1 cellular context compared by ENCODE assay signal in the genomic region with DNA sequence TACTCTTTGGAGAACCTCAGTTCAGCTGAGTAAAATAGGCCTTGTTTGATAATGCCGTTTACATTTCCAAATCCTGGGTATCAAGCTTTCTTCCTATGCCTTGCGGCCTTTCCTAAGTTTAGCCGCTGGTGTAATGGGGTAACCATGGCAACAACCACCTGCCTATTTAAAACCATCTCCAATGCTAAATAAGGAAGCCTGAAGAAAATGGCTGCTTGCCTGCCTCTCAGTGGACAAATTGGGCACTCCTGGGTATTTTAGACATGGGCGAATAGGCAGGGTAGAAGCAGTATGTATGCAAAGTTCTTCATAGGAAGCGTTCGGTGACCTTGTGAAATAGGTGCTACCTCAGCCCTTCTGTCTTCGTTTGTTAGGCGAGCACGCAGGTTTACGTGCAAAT.
TF ChIP-seq lines count a peak whose summit lies in the region.

No MANE protein-coding gene starts in this region.

TF ChIP-seq in GM23338, 12 proteins besides CTCF, POLR2A, EP300 and RAD21 (continued from another document):
- TF ChIP-seq, protein P1, sequence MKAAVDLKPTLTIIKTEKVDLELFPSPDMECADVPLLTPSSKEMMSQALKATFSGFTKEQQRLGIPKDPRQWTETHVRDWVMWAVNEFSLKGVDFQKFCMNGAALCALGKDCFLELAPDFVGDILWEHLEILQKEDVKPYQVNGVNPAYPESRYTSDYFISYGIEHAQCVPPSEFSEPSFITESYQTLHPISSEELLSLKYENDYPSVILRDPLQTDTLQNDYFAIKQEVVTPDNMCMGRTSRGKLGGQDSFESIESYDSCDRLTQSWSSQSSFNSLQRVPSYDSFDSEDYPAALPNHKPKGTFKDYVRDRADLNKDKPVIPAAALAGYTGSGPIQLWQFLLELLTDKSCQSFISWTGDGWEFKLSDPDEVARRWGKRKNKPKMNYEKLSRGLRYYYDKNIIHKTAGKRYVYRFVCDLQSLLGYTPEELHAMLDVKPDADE (IDR thresholded peaks at IDR 0.05) = no peak
- TF ChIP-seq ZNF114 (CRISPR knock-in tag; IDR thresholded peaks at IDR 0.05) = no peak
- TF ChIP-seq, protein P2, sequence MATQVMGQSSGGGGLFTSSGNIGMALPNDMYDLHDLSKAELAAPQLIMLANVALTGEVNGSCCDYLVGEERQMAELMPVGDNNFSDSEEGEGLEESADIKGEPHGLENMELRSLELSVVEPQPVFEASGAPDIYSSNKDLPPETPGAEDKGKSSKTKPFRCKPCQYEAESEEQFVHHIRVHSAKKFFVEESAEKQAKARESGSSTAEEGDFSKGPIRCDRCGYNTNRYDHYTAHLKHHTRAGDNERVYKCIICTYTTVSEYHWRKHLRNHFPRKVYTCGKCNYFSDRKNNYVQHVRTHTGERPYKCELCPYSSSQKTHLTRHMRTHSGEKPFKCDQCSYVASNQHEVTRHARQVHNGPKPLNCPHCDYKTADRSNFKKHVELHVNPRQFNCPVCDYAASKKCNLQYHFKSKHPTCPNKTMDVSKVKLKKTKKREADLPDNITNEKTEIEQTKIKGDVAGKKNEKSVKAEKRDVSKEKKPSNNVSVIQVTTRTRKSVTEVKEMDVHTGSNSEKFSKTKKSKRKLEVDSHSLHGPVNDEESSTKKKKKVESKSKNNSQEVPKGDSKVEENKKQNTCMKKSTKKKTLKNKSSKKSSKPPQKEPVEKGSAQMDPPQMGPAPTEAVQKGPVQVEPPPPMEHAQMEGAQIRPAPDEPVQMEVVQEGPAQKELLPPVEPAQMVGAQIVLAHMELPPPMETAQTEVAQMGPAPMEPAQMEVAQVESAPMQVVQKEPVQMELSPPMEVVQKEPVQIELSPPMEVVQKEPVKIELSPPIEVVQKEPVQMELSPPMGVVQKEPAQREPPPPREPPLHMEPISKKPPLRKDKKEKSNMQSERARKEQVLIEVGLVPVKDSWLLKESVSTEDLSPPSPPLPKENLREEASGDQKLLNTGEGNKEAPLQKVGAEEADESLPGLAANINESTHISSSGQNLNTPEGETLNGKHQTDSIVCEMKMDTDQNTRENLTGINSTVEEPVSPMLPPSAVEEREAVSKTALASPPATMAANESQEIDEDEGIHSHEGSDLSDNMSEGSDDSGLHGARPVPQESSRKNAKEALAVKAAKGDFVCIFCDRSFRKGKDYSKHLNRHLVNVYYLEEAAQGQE (IDR thresholded peaks at IDR 0.05; ENCODE audit: unreplicated experiment) = no peak
- TF ChIP-seq NANOG (IDR thresholded peaks at IDR 0.05; ENCODE audit: borderline replicate concordance) = no peak
